In genomic region chr6:80174931-80175572, GRCh38 we compare ENCODE assay signal across 15 cellular contexts.
DNase-seq lines count a peak whose midpoint lies in the region; ATAC-seq and TF ChIP-seq lines count a peak whose summit lies in the region.
"Had no signal": no experiment of that assay in that cellular context is flagged by ENCODE, and none has a peak within 500 bp of the region (broad histone marks: within the 10 kb centered on the region; RNA-seq: fewer than 3 reads in every experiment).

No MANE protein-coding gene starts in this region.

- no peak overlapping the region for H3K27ac ChIP-seq in brain microvascular endothelial cell
- H3K27ac ChIP-seq: sigmoid colon had no signal

- peaks cover 26% of the 10 kb centered on the region for H3K36me3 Mint-ChIP-seq in activated T-cell treated with anti-CD3 and anti-CD28 coated beads, Interleukin-2, amount 50 U/mL, for 4 hours (ENCODE audit: insufficient read depth)
- no peaks in the 10 kb centered on the region for H3K36me3 Mint-ChIP-seq in stimulated activated effector memory CD8-positive, alpha-beta T cell treated with anti-CD3 and anti-CD28 coated beads, Interleukin-12 subunit alpha, Interleukin-12 subunit beta, amount 100 ng/mL, for 72 hours

- no peaks in the 10 kb centered on the region for H3K9me3 Mint-ChIP-seq in activated T-cell treated with anti-CD3 and anti-CD28 coated beads, Interleukin-2, amount 50 U/mL, for 4 hours
- H3K9me3 Mint-ChIP-seq in stimulated activated effector memory CD8-positive, alpha-beta T cell treated with anti-CD3 and anti-CD28 coated beads, Interleukin-12 subunit alpha, Interleukin-12 subunit beta, amount 100 ng/mL, for 72 hours = no peaks in the 10 kb centered on the region

- no peak overlapping the region for H3K4me3 ChIP-seq in brain microvascular endothelial cell (ENCODE audit: low read depth, low read length)
- H3K4me3 ChIP-seq: sigmoid colon had no signal

- peak; percentile 58 for ATAC-seq in GM21447 (IDR thresholded peaks at IDR 0.05; ENCODE audit: unreplicated experiment)
- no peak for ATAC-seq in activated T-cell treated with anti-CD3 and anti-CD28 coated beads, Interleukin-2, amount 50 U/mL, for 4 hours
- ATAC-seq in HG03342 (IDR thresholded peaks at IDR 0.05; ENCODE audit: unreplicated experiment) = no peak
- no peak for ATAC-seq in stimulated activated effector memory CD8-positive, alpha-beta T cell treated with anti-CD3 and anti-CD28 coated beads, Interleukin-12 subunit alpha, Interleukin-12 subunit beta, amount 100 ng/mL, for 72 hours
- ATAC-seq: activated CD8-positive, alpha-beta T cell treated with anti-CD3 and anti-CD28 coated beads, Interleukin-2, amount 10 ng/mL, durations not matched to agents 7 days and 5 days had no signal

- no peaks in the 10 kb centered on the region for H3K4me1 Mint-ChIP-seq in activated T-cell treated with anti-CD3 and anti-CD28 coated beads, Interleukin-2, amount 50 U/mL, for 4 hours (ENCODE audit: low read depth)
- no peaks in the 10 kb centered on the region for H3K4me1 Mint-ChIP-seq in stimulated activated effector memory CD8-positive, alpha-beta T cell treated with anti-CD3 and anti-CD28 coated beads, Interleukin-12 subunit alpha, Interleukin-12 subunit beta, amount 100 ng/mL, for 72 hours
- H3K4me1 Mint-ChIP-seq: activated naive CD8-positive, alpha-beta T cell treated with anti-CD3 and anti-CD28 coated beads for 36 hours; B cell had no signal

- in situ Hi-C loops in KBM-7 (cut with MboI; ENCODE audit: low pct_unique_long_range_greater_than_20kb, low sequenced_read_pairs) (no loop called here), brain microvascular endothelial cell (cut with HindIII; ENCODE audit: low pct_ligation_motif_present, low sequenced_read_pairs) (no loop called here)

- TF ChIP-seq CTCF in AG09319 (IDR thresholded peaks at IDR 0.05; ENCODE audit: low read depth, low read length) (no peak), brain microvascular endothelial cell (IDR thresholded peaks at IDR 0.05; ENCODE audit: low read depth, low read length, missing control alignments) (no peak)

- no peak overlapping the region for H3K4me3 Mint-ChIP-seq in activated T-cell treated with anti-CD3 and anti-CD28 coated beads, Interleukin-2, amount 50 U/mL, for 4 hours
- H3K4me3 Mint-ChIP-seq in stimulated activated effector memory CD8-positive, alpha-beta T cell treated with anti-CD3 and anti-CD28 coated beads, Interleukin-12 subunit alpha, Interleukin-12 subunit beta, amount 100 ng/mL, for 72 hours = no peak overlapping the region
- H3K4me3 Mint-ChIP-seq: activated CD8-positive, alpha-beta T cell treated with anti-CD3 and anti-CD28 coated beads, Interleukin-2, amount 10 ng/mL, durations not matched to agents 7 days and 5 days; activated naive CD8-positive, alpha-beta T cell treated with anti-CD3 and anti-CD28 coated beads for 36 hours; B cell had no signal

- H3K27me3 ChIP-seq in brain microvascular endothelial cell (replicated peaks) = no peaks in the 10 kb centered on the region
- H3K27me3 ChIP-seq: sigmoid colon had no signal

- no peaks in the 10 kb centered on the region for H3K27me3 Mint-ChIP-seq in activated T-cell treated with anti-CD3 and anti-CD28 coated beads, Interleukin-2, amount 50 U/mL, for 4 hours (ENCODE audit: low read depth)
- H3K27me3 Mint-ChIP-seq: activated naive CD8-positive, alpha-beta T cell treated with anti-CD3 and anti-CD28 coated beads for 36 hours; B cell had no signal

- DNase-seq in AG09319 (ENCODE audit: extremely low read depth, low read depth) (peak; percentile 19), KBM-7 (peak; percentile 63), brain microvascular endothelial cell (peak; percentile 20), NCI-H1436 (lab: John Stamatoyannopoulos, UW) (no peak)
- DNase-seq in activated T-cell treated with anti-CD3 and anti-CD28 coated beads, Interleukin-2, amount 50 U/mL, for 4 hours = no peak
- DNase-seq in stimulated activated effector memory CD8-positive, alpha-beta T cell treated with anti-CD3 and anti-CD28 coated beads, Interleukin-12 subunit alpha, Interleukin-12 subunit beta, amount 100 ng/mL, for 72 hours (ENCODE audit: low spot score in 2 of 2) = no peak
- DNase-seq: activated CD8-positive, alpha-beta T cell treated with anti-CD3 and anti-CD28 coated beads, Interleukin-2, amount 10 ng/mL, durations not matched to agents 7 days and 5 days; activated naive CD8-positive, alpha-beta T cell treated with anti-CD3 and anti-CD28 coated beads for 36 hours; effector CD8-positive, alpha-beta T cell; NCI-H526; sigmoid colon; T-helper 1 cell had no signal

- H3K36me3 ChIP-seq in brain microvascular endothelial cell (replicated peaks) = no peaks in the 10 kb centered on the region
- H3K36me3 ChIP-seq: sigmoid colon had no signal

- no peak overlapping the region for H3K27ac Mint-ChIP-seq in stimulated activated effector memory CD8-positive, alpha-beta T cell treated with anti-CD3 and anti-CD28 coated beads, Interleukin-12 subunit alpha, Interleukin-12 subunit beta, amount 100 ng/mL, for 72 hours
- H3K27ac Mint-ChIP-seq: activated CD8-positive, alpha-beta T cell treated with anti-CD3 and anti-CD28 coated beads, Interleukin-2, amount 10 ng/mL, durations not matched to agents 7 days and 5 days; activated naive CD8-positive, alpha-beta T cell treated with anti-CD3 and anti-CD28 coated beads for 36 hours; B cell had no signal

Comparison
In these comparisons a context has a peak if more than half of its experiments do, and no peak if none do; other contexts are left out.
1. DNase-seq: peak in AG09319 (single experiment), KBM-7 (single experiment) and brain microvascular endothelial cell (single experiment); none in activated T-cell treated with anti-CD3 and anti-CD28 coated beads, Interleukin-2, amount 50 U/mL, for 4 hours (single experiment), NCI-H1436 (single experiment) and stimulated activated effector memory CD8-positive, alpha-beta T cell treated with anti-CD3 and anti-CD28 coated beads, Interleukin-12 subunit alpha, Interleukin-12 subunit beta, amount 100 ng/mL, for 72 hours (0 of 2).